22 cellular contexts compared by ENCODE assay signal in the genomic region with DNA sequence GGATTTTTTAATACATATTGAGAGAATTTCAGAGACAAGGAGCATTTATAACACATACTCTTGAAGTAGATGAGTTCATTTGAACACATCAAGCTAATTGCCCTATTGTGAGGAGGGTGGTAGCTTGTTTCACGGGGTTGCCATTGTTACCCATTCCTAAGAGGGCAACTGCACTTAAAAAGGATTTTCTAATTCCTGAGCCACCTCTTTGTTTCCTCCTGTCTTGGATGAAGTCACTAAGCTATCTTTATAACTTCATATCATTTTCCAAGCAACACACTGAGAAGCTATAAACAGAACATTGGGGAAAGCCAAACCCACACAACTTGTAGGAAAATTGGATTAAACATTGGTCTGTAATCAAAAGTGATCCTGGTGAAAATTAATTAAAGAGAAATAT.
"Had no signal": no experiment of that assay in that cellular context is flagged by ENCODE, and none has a peak within 500 bp of the region (broad histone marks: within the 10 kb centered on the region; RNA-seq: fewer than 3 reads in every experiment).

No MANE protein-coding gene starts in this region.

- H3K9ac ChIP-seq: parathyroid adenoma had no signal

- ATAC-seq: stimulated activated naive CD8-positive, alpha-beta T cell treated with anti-CD3 and anti-CD28 coated beads, Interleukin-15, Interleukin-2, amounts not matched to agents 100 U/mL and 50 U/mL, for 24 hours; T-helper 17 cell; upper lobe of right lung had no signal

- DNase-seq: activated B cell treated with CpG ODN at 0.5 μM for 24 hours; activated CD4-positive, alpha-beta T cell treated with anti-CD3 and anti-CD28 coated beads for 4 hours; activated CD4-positive, alpha-beta T cell treated with anti-CD3 and anti-CD28 coated beads, Interleukin-2, amount 50 U/mL, for 48 hours; activated CD8-positive, alpha-beta memory T cell treated with anti-CD3 and anti-CD28 coated beads, Interleukin-2, amount 50 U/mL, for 48 hours; activated naive CD4-positive, alpha-beta T cell treated with Interleukin-2 at 50 U/mL for 16 hours; activated naive CD8-positive, alpha-beta T cell treated with anti-CD3 and anti-CD28 coated beads for 36 hours; activated T-cell treated with anti-CD3 and anti-CD28 coated beads, Interleukin-2, amount 50 U/mL, for 48 hours; kidney glomerular epithelial cell; midbrain; nephron progenitor cell; nucleus accumbens; sigmoid colon; spleen; stimulated activated CD4-positive, alpha-beta T cell treated with anti-CD3 and anti-CD28 coated beads, Interleukin-4, amount 100 ng/mL, for 4 hours; stimulated activated naive CD8-positive, alpha-beta T cell treated with anti-CD3 and anti-CD28 coated beads, Interleukin-15, Interleukin-2, amounts not matched to agents 100 U/mL and 50 U/mL, for 24 hours; SW 1271; T-helper 17 cell; thyroid gland; upper lobe of right lung had no signal

- H3K79me2 ChIP-seq: hepatocyte, parathyroid adenoma had no signal

- H2AFZ ChIP-seq: hepatocyte, parathyroid adenoma had no signal

- H3K4me2 ChIP-seq: hepatocyte had no signal

- H3K4me3 Mint-ChIP-seq: activated B cell treated with CpG ODN at 0.5 μM for 24 hours; activated naive CD8-positive, alpha-beta T cell treated with anti-CD3 and anti-CD28 coated beads for 36 hours; nephron progenitor cell; T-helper 17 cell had no signal

- H3K9me3 Mint-ChIP-seq: nephron progenitor cell had no signal

- H3K27me3 Mint-ChIP-seq: activated B cell treated with CpG ODN at 0.5 μM for 24 hours; activated naive CD8-positive, alpha-beta T cell treated with anti-CD3 and anti-CD28 coated beads for 36 hours; T-helper 17 cell had no signal

- H3K27me3 ChIP-seq: hepatocyte, sigmoid colon, spleen, thyroid gland, upper lobe of right lung had no signal

- H3K27ac Mint-ChIP-seq: activated B cell treated with CpG ODN at 0.5 μM for 24 hours; activated naive CD8-positive, alpha-beta T cell treated with anti-CD3 and anti-CD28 coated beads for 36 hours; nephron progenitor cell; T-helper 17 cell had no signal

- H3K4me3 ChIP-seq: hepatocyte, sigmoid colon, spleen, thyroid gland, upper lobe of right lung had no signal

- H3K4me1 Mint-ChIP-seq: activated B cell treated with CpG ODN at 0.5 μM for 24 hours; activated naive CD8-positive, alpha-beta T cell treated with anti-CD3 and anti-CD28 coated beads for 36 hours; nephron progenitor cell; T-helper 17 cell had no signal

- H3K36me3 ChIP-seq: sigmoid colon, spleen, thyroid gland, upper lobe of right lung had no signal

- H3K4me1 ChIP-seq: parathyroid adenoma, spleen, thyroid gland, upper lobe of right lung had no signal

- H3K27ac ChIP-seq: epithelial cell of prostate, hepatocyte, parathyroid adenoma, sigmoid colon, spleen, thyroid gland, upper lobe of right lung had no signal

- H3K9me3 ChIP-seq: sigmoid colon, thyroid gland, upper lobe of right lung had no signal
